Comparison of ENCODE assay signal across 14 cellular contexts in the genomic region with DNA sequence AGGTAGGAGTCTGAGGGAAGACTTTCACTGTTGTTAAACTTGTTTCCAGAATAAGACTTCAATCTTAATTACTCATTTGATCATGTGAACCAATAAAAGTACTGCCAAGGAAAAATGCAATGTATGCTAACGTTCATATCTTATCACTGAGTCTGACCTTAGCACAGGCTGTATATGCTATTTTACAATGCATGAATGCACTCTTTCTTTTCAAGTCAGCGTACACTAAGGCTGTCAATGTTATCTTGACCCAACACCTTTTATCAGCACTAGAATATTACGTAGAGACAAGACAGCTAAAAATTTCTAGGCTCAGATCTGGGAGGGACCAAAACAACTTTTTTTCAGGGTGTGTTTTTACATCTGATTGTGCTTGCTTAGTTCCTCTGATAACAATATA.
"Had no signal": no experiment of that assay in that cellular context is flagged by ENCODE, and none has a peak within 500 bp of the region (broad histone marks: within the 10 kb centered on the region; RNA-seq: fewer than 3 reads in every experiment).

No MANE protein-coding gene starts in this region.

- ATAC-seq: activated CD4-positive, alpha-beta T cell treated with anti-CD3 and anti-CD28 coated beads for 36 hours; activated CD8-positive, alpha-beta T cell treated with anti-CD3 and anti-CD28 coated beads, Interleukin-2, amount 10 ng/mL, durations not matched to agents 7 days and 5 days; activated naive CD8-positive, alpha-beta T cell treated with anti-CD3 and anti-CD28 coated beads, Interleukin-2, amount 50 U/mL, for 24 hours; lower lobe of right lung; stimulated activated effector memory CD8-positive, alpha-beta T cell treated with anti-CD3 and anti-CD28 coated beads, Interleukin-12 subunit alpha, Interleukin-12 subunit beta, amount 100 ng/mL, for 72 hours had no signal

- H3K27me3 ChIP-seq: colonic mucosa, neural progenitor cell had no signal

- H3K4me3 ChIP-seq: colonic mucosa, lower lobe of right lung, neural progenitor cell, smooth muscle cell had no signal

- DNase-seq: activated CD4-positive, alpha-beta T cell treated with anti-CD3 and anti-CD28 coated beads for 36 hours; activated CD8-positive, alpha-beta memory T cell treated with anti-CD3 and anti-CD28 coated beads, Interleukin-2, amount 50 U/mL, for 48 hours; activated CD8-positive, alpha-beta T cell treated with anti-CD3 and anti-CD28 coated beads, Interleukin-2, amount 10 ng/mL, durations not matched to agents 7 days and 5 days; activated naive CD4-positive, alpha-beta T cell treated with Interleukin-2 at 50 U/mL for 16 hours; activated naive CD8-positive, alpha-beta T cell treated with anti-CD3 and anti-CD28 coated beads, Interleukin-2, amount 50 U/mL, for 24 hours; colonic mucosa; hippocampal formation; kidney glomerular epithelial cell; lower lobe of right lung; trophoblast cell had no signal

- H3K9me3 ChIP-seq: colonic mucosa, lower lobe of right lung had no signal

- H3K27ac ChIP-seq: colonic mucosa, lower lobe of right lung, neural progenitor cell, parathyroid adenoma had no signal

- H3K4me1 ChIP-seq: neural progenitor cell, parathyroid adenoma had no signal
